ENCODE assay signal across 22 cellular contexts in the genomic region with DNA sequence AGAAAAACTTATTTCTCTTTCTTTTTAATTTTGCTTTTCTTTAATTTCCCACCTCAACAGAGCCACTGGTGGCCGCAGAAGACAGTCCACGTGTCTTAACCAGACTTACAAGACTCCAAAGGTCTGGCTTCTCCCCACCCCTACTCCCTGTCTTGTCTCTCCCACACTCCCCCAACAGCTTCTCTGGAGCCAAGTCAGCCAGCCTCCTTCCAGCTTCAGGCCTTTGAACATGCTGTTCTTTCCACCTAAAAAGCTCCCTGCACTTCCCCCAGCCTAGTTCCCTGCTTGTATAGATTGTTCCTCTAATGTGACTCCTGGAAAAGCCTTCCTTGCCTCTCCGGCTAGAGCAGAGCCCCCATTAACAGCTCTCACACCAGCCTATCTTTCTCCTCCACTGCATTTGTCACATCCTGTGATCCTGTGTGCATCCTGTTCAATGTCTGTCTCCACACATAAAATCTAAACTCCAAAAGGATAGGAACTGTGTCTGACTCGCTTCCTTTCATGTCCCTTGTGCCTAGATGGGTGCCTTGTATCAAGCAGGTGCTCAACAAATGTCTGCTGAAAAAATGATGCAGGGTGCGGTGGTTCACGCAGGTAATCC. TPM values are rescaled to one million over a fixed set of nuclear protein-coding genes. Genes with fewer than 3 reads are reported as not detected.
A peak's percentile ranks its signal among the peaks of the same experiment; 100 is the strongest.
DNase-seq lines count a peak whose midpoint lies in the region; ATAC-seq and TF ChIP-seq lines count a peak whose summit lies in the region.
"Had no signal": no experiment of that assay in that cellular context is flagged by ENCODE, and none has a peak within 500 bp of the region (broad histone marks: within the 10 kb centered on the region; RNA-seq: fewer than 3 reads in every experiment).

No MANE protein-coding gene starts in this region.

- H3K27me3 Mint-ChIP-seq in activated T-helper 2 cell treated with anti-CD3 and anti-CD28 coated beads, Interferon-gamma antibody, Interleukin-2, Interleukin-4, amounts not matched to agents 10 μg/mL and 5 μg/mL and 100 μg/mL, durations not matched to agents 14 hours and 24 hours and 36 hours (ENCODE audit: low read depth) = no peaks in the 10 kb centered on the region
- H3K27me3 Mint-ChIP-seq in dendritic cell treated with granulocyte-macrophage colony-stimulating factor and Interleukin-4, amounts not matched to agents 40 ng/mL and 50 ng/mL, for 4 days = no peaks in the 10 kb centered on the region
- no peaks in the 10 kb centered on the region for H3K27me3 Mint-ChIP-seq in mesothelial cell of epicardium (ENCODE audit: low read depth)
- H3K27me3 Mint-ChIP-seq: activated CD4-positive, alpha-beta T cell treated with anti-CD3 and anti-CD28 coated beads for 36 hours; activated naive CD8-positive, alpha-beta T cell treated with anti-CD3 and anti-CD28 coated beads, Interleukin-2, amount 10 ng/mL, durations not matched to agents 7 days and 5 days; naive B cell had no signal

- no peaks in the 10 kb centered on the region for H3K9me3 Mint-ChIP-seq in activated T-helper 2 cell treated with anti-CD3 and anti-CD28 coated beads, Interferon-gamma antibody, Interleukin-2, Interleukin-4, amounts not matched to agents 10 μg/mL and 5 μg/mL and 100 μg/mL, durations not matched to agents 14 hours and 24 hours and 36 hours
- no peaks in the 10 kb centered on the region for H3K9me3 Mint-ChIP-seq in dendritic cell treated with granulocyte-macrophage colony-stimulating factor and Interleukin-4, amounts not matched to agents 40 ng/mL and 50 ng/mL, for 4 days
- no peaks in the 10 kb centered on the region for H3K9me3 Mint-ChIP-seq in mesothelial cell of epicardium
- H3K9me3 Mint-ChIP-seq: activated naive CD8-positive, alpha-beta T cell treated with anti-CD3 and anti-CD28 coated beads, Interleukin-2, amount 10 ng/mL, durations not matched to agents 7 days and 5 days; activated T-helper 1 cell treated with anti-CD3 and anti-CD28 coated beads, Interleukin-12 subunit alpha, Interleukin-12 subunit beta, Interleukin-2, Interleukin-4 antibody, amounts not matched to agents 30 ng/mL and 10 ng/mL and 1 ng/mL, durations not matched to agents 14 hours and 24 hours and 36 hours; naive B cell had no signal

- DNase-seq in activated T-helper 2 cell treated with anti-CD3 and anti-CD28 coated beads, Interferon-gamma antibody, Interleukin-2, Interleukin-4, amounts not matched to agents 10 μg/mL and 5 μg/mL and 100 μg/mL, durations not matched to agents 14 hours and 24 hours and 36 hours (ENCODE audit: low spot score) = no peak
- no peak for DNase-seq in mesothelial cell of epicardium (ENCODE audit: low spot score in 2 of 2, unreplicated experiment in 2 of 2)
- peak in 21 of 49 donors; percentile 1 to 64 (median 22) for DNase-seq in substantia nigra (lab: John Stamatoyannopoulos, UW)
- DNase-seq: activated CD4-positive, alpha-beta T cell treated with anti-CD3 and anti-CD28 coated beads for 36 hours; activated naive CD8-positive, alpha-beta T cell treated with anti-CD3 and anti-CD28 coated beads, Interleukin-2, amount 10 ng/mL, durations not matched to agents 7 days and 5 days; AML-193; effector memory CD4-positive, alpha-beta T cell; H7; Kasumi-1; mammary epithelial cell; naive B cell; NCI-H1930; NCI-H2227 treated with DMSO at 0.1 percent for 48 hours; NCI-H748 treated with DMSO at 0.1 percent for 48 hours; stimulated activated CD4-positive, alpha-beta T cell treated with anti-CD3 and anti-CD28 coated beads, Interleukin-4, amount 100 ng/mL, for 24 hours; stomach; upper lobe of right lung had no signal

- peak overlapping the region; percentile 31 for H3K27ac ChIP-seq in substantia nigra (ENCODE audit: low read depth, low read length, poor library complexity, severe bottlenecking)
- H3K27ac ChIP-seq: upper lobe of right lung had no signal

- H3K4me1 Mint-ChIP-seq in activated T-helper 2 cell treated with anti-CD3 and anti-CD28 coated beads, Interferon-gamma antibody, Interleukin-2, Interleukin-4, amounts not matched to agents 10 μg/mL and 5 μg/mL and 100 μg/mL, durations not matched to agents 14 hours and 24 hours and 36 hours (ENCODE audit: low read depth) = no peaks in the 10 kb centered on the region
- H3K4me1 Mint-ChIP-seq in dendritic cell treated with granulocyte-macrophage colony-stimulating factor and Interleukin-4, amounts not matched to agents 40 ng/mL and 50 ng/mL, for 4 days (ENCODE audit: low read depth) = peaks cover 29% of the 10 kb centered on the region
- peaks cover 13% of the 10 kb centered on the region for H3K4me1 Mint-ChIP-seq in mesothelial cell of epicardium
- H3K4me1 Mint-ChIP-seq: activated CD4-positive, alpha-beta T cell treated with anti-CD3 and anti-CD28 coated beads for 36 hours; naive B cell had no signal

- no peak overlapping the region for H3K4me3 Mint-ChIP-seq in activated T-helper 2 cell treated with anti-CD3 and anti-CD28 coated beads, Interferon-gamma antibody, Interleukin-2, Interleukin-4, amounts not matched to agents 10 μg/mL and 5 μg/mL and 100 μg/mL, durations not matched to agents 14 hours and 24 hours and 36 hours (ENCODE audit: low read depth)
- no peak overlapping the region for H3K4me3 Mint-ChIP-seq in dendritic cell treated with granulocyte-macrophage colony-stimulating factor and Interleukin-4, amounts not matched to agents 40 ng/mL and 50 ng/mL, for 4 days
- H3K4me3 Mint-ChIP-seq in mesothelial cell of epicardium = no peak overlapping the region
- H3K4me3 Mint-ChIP-seq: activated CD4-positive, alpha-beta T cell treated with anti-CD3 and anti-CD28 coated beads for 36 hours; activated naive CD8-positive, alpha-beta T cell treated with anti-CD3 and anti-CD28 coated beads, Interleukin-2, amount 10 ng/mL, durations not matched to agents 7 days and 5 days; activated T-helper 1 cell treated with anti-CD3 and anti-CD28 coated beads, Interleukin-12 subunit alpha, Interleukin-12 subunit beta, Interleukin-2, Interleukin-4 antibody, amounts not matched to agents 30 ng/mL and 10 ng/mL and 1 ng/mL, durations not matched to agents 14 hours and 24 hours and 36 hours; naive B cell had no signal

- ATAC-seq in GM21619 (IDR thresholded peaks at IDR 0.05; ENCODE audit: unreplicated experiment) (no peak), GM21576 (IDR thresholded peaks at IDR 0.05; ENCODE audit: unreplicated experiment) (no peak), HG02610 (IDR thresholded peaks at IDR 0.05; ENCODE audit: unreplicated experiment) (no peak)
- ATAC-seq: activated CD4-positive, alpha-beta T cell treated with anti-CD3 and anti-CD28 coated beads for 36 hours; upper lobe of right lung had no signal

- peak overlapping the region; percentile 18 for H3K27ac Mint-ChIP-seq in activated T-helper 2 cell treated with anti-CD3 and anti-CD28 coated beads, Interferon-gamma antibody, Interleukin-2, Interleukin-4, amounts not matched to agents 10 μg/mL and 5 μg/mL and 100 μg/mL, durations not matched to agents 14 hours and 24 hours and 36 hours
- peak overlapping the region; percentile 20 for H3K27ac Mint-ChIP-seq in dendritic cell treated with granulocyte-macrophage colony-stimulating factor and Interleukin-4, amounts not matched to agents 40 ng/mL and 50 ng/mL, for 4 days
- H3K27ac Mint-ChIP-seq in mesothelial cell of epicardium = peak overlapping the region; percentile 81
- H3K27ac Mint-ChIP-seq: activated CD4-positive, alpha-beta T cell treated with anti-CD3 and anti-CD28 coated beads for 36 hours; activated naive CD8-positive, alpha-beta T cell treated with anti-CD3 and anti-CD28 coated beads, Interleukin-2, amount 10 ng/mL, durations not matched to agents 7 days and 5 days; activated T-helper 1 cell treated with anti-CD3 and anti-CD28 coated beads, Interleukin-12 subunit alpha, Interleukin-12 subunit beta, Interleukin-2, Interleukin-4 antibody, amounts not matched to agents 30 ng/mL and 10 ng/mL and 1 ng/mL, durations not matched to agents 14 hours and 24 hours and 36 hours had no signal

- no peaks in the 10 kb centered on the region for H3K36me3 Mint-ChIP-seq in activated T-helper 2 cell treated with anti-CD3 and anti-CD28 coated beads, Interferon-gamma antibody, Interleukin-2, Interleukin-4, amounts not matched to agents 10 μg/mL and 5 μg/mL and 100 μg/mL, durations not matched to agents 14 hours and 24 hours and 36 hours (ENCODE audit: low read depth)
- H3K36me3 Mint-ChIP-seq in dendritic cell treated with granulocyte-macrophage colony-stimulating factor and Interleukin-4, amounts not matched to agents 40 ng/mL and 50 ng/mL, for 4 days (ENCODE audit: low read depth) = peaks cover 5% of the 10 kb centered on the region
- H3K36me3 Mint-ChIP-seq in mesothelial cell of epicardium = peaks cover 11% of the 10 kb centered on the region
- H3K36me3 Mint-ChIP-seq: naive B cell had no signal

- intact Hi-C loops in activated T-helper 2 cell treated with anti-CD3 and anti-CD28 coated beads, Interferon-gamma antibody, Interleukin-2, Interleukin-4, amounts not matched to agents 10 μg/mL and 5 μg/mL and 100 μg/mL, durations not matched to agents 14 hours and 24 hours and 36 hours (cut with micrococcal nuclease) = no loop called here
- intact Hi-C loops in dendritic cell treated with granulocyte-macrophage colony-stimulating factor and Interleukin-4, amounts not matched to agents 40 ng/mL and 50 ng/mL, for 4 days (cut with micrococcal nuclease) = no loop called here

- TF ChIP-seq CTCF in mesothelial cell of epicardium (IDR thresholded peaks at IDR 0.05; ENCODE audit: unreplicated experiment) = no peak

RNA-seq across cellular contexts. Expression of gene DYNLL1, which starts 7.8 kb away (rescaled TPM):
- total RNA-seq in activated T-helper 2 cell treated with anti-CD3 and anti-CD28 coated beads, Interferon-gamma antibody, Interleukin-2, Interleukin-4, amounts not matched to agents 10 μg/mL and 5 μg/mL and 100 μg/mL, durations not matched to agents 14 hours and 24 hours and 36 hours = 323 and 329 TPM in 2 replicates
- 249 to 260 TPM (median 258 TPM) in 3 replicates for total RNA-seq in mesothelial cell of epicardium

RNA-seq across cellular contexts. Expression of gene SRSF9, which starts 18.6 kb away (rescaled TPM):
- total RNA-seq in activated T-helper 2 cell treated with anti-CD3 and anti-CD28 coated beads, Interferon-gamma antibody, Interleukin-2, Interleukin-4, amounts not matched to agents 10 μg/mL and 5 μg/mL and 100 μg/mL, durations not matched to agents 14 hours and 24 hours and 36 hours = 248 and 251 TPM in 2 replicates
- total RNA-seq in mesothelial cell of epicardium = 197 to 203 TPM (median 199 TPM) in 3 replicates

RNA-seq across cellular contexts. Expression of gene COQ5, which starts 40.8 kb away (rescaled TPM):
- total RNA-seq in activated T-helper 2 cell treated with anti-CD3 and anti-CD28 coated beads, Interferon-gamma antibody, Interleukin-2, Interleukin-4, amounts not matched to agents 10 μg/mL and 5 μg/mL and 100 μg/mL, durations not matched to agents 14 hours and 24 hours and 36 hours = 29.3 and 29.9 TPM in 2 replicates
- 28.5 to 29.1 TPM (median 28.9 TPM) in 3 replicates for total RNA-seq in mesothelial cell of epicardium

RNA-seq across cellular contexts. Expression of gene GATC, which starts 41.9 kb away (rescaled TPM):
- 30.4 and 38.0 TPM in 2 replicates for total RNA-seq in activated T-helper 2 cell treated with anti-CD3 and anti-CD28 coated beads, Interferon-gamma antibody, Interleukin-2, Interleukin-4, amounts not matched to agents 10 μg/mL and 5 μg/mL and 100 μg/mL, durations not matched to agents 14 hours and 24 hours and 36 hours
- total RNA-seq in mesothelial cell of epicardium = 27.5 to 30.8 TPM (median 29.7 TPM) in 3 replicates

RNA-seq across cellular contexts. Expression of gene TRIAP1, which starts 42.0 kb away (rescaled TPM):
- total RNA-seq in activated T-helper 2 cell treated with anti-CD3 and anti-CD28 coated beads, Interferon-gamma antibody, Interleukin-2, Interleukin-4, amounts not matched to agents 10 μg/mL and 5 μg/mL and 100 μg/mL, durations not matched to agents 14 hours and 24 hours and 36 hours = 36.8 TPM in 2 replicates
- total RNA-seq in mesothelial cell of epicardium = 22.3 to 25.3 TPM (median 23.5 TPM) in 3 replicates

Comparison
In these comparisons a context has a peak if more than half of its experiments do, and no peak if none do; other contexts are left out.
1. H3K27ac Mint-ChIP-seq: peak in every context shown above with its lines; median percentile 81 in mesothelial cell of epicardium; 20 in dendritic cell treated with granulocyte-macrophage colony-stimulating factor and Interleukin-4, amounts not matched to agents 40 ng/mL and 50 ng/mL, for 4 days; 18 in activated T-helper 2 cell treated with anti-CD3 and anti-CD28 coated beads, Interferon-gamma antibody, Interleukin-2, Interleukin-4, amounts not matched to agents 10 μg/mL and 5 μg/mL and 100 μg/mL, durations not matched to agents 14 hours and 24 hours and 36 hours.